Comparison of ENCODE assay signal across 26 cellular contexts in the genomic region with DNA sequence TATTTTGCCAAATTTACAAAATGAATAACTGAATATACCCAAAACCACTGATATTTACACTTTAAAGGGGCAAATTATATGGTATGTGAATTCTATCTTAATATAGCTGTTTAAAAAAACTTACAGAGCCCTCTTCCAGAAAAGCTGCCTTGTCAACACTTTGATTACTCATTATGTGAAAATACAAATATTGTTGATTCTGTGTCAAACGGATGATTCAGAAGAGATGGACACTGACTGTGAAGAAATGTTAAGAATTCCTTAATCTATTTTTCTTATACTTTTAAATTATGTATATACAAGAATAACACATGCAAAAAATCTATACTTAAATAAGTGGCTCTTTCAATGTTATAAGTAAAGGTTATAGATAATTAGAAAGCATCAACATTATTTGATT. TPM values are rescaled to one million over a fixed set of nuclear protein-coding genes. Genes with fewer than 3 reads are reported as not detected.
DNase-seq lines count a peak whose midpoint lies in the region; TF ChIP-seq lines count a peak whose summit lies in the region.
"Had no signal": no experiment of that assay in that cellular context is flagged by ENCODE, and none has a peak within 500 bp of the region (broad histone marks: within the 10 kb centered on the region; RNA-seq: fewer than 3 reads in every experiment).

No MANE protein-coding gene starts in this region.

- no peaks in the 10 kb centered on the region for H3K9me3 ChIP-seq in esophagus squamous epithelium
- H3K9me3 ChIP-seq in smooth muscle cell (replicated peaks; ENCODE audit: low read depth): no peaks in the 10 kb centered on the region
- H3K9me3 ChIP-seq: body of pancreas, thoracic aorta had no signal

- no peak overlapping the region for H3K4me2 ChIP-seq in smooth muscle cell

- H3K36me3 ChIP-seq in esophagus squamous epithelium (no peaks in the 10 kb centered on the region), smooth muscle cell (ENCODE audit: low read depth) (no peaks in the 10 kb centered on the region)
- H3K36me3 ChIP-seq: HAP-1, thoracic aorta had no signal

- TF ChIP-seq POLR2A in esophagus squamous epithelium (IDR thresholded peaks at IDR 0.05): no peak

- H3K4me3 ChIP-seq in esophagus squamous epithelium (no peak overlapping the region), smooth muscle cell (no peak overlapping the region)
- H3K4me3 ChIP-seq: body of pancreas, HAP-1, thoracic aorta had no signal

- H3K27ac ChIP-seq in RWPE1 (peak overlapping the region; percentile 67), esophagus squamous epithelium (peak overlapping the region in 3 of 4 donors; percentile 73 to 80 (median 75)), smooth muscle cell (ENCODE audit: low read depth) (peak overlapping the region; percentile 64)
- H3K27ac ChIP-seq: body of pancreas, C4-2B had no signal

- peaks cover 20% of the 10 kb centered on the region for H3K9me3 Mint-ChIP-seq in T-helper 2 cell treated with Interferon-gamma antibody and Interleukin-4, amounts not matched to agents 5 μg/mL and 100 μg/mL, for 36 hours

- POLR2A ChIA-PET in RWPE1 (lab: Yijun Ruan, JAX; ENCODE audit: low non-redundant PET): no interaction called here

- no peak overlapping the region for H3K4me3 Mint-ChIP-seq in T-helper 2 cell treated with Interferon-gamma antibody and Interleukin-4, amounts not matched to agents 5 μg/mL and 100 μg/mL, for 36 hours
- H3K4me3 Mint-ChIP-seq: activated CD8-positive, alpha-beta T cell treated with anti-CD3 and anti-CD28 coated beads, Interleukin-2, amount 10 ng/mL, durations not matched to agents 7 days and 5 days; activated naive CD8-positive, alpha-beta T cell treated with anti-CD3 and anti-CD28 coated beads, Interleukin-2, amount 50 U/mL, for 24 hours; T-cell had no signal

- H3K36me3 Mint-ChIP-seq in T-helper 2 cell treated with Interferon-gamma antibody and Interleukin-4, amounts not matched to agents 5 μg/mL and 100 μg/mL, for 36 hours (ENCODE audit: low read depth): peaks cover 24% of the 10 kb centered on the region

- H3K4me1 Mint-ChIP-seq in T-helper 2 cell treated with Interferon-gamma antibody and Interleukin-4, amounts not matched to agents 5 μg/mL and 100 μg/mL, for 36 hours (ENCODE audit: low read depth): peaks cover 15% of the 10 kb centered on the region

- H3K4me1 ChIP-seq in esophagus squamous epithelium (peaks cover 3 to 97% (median 48%) of the 10 kb centered on the region in 3 donors), smooth muscle cell (ENCODE audit: low read depth) (peaks cover 14% of the 10 kb centered on the region)

- H3K27ac Mint-ChIP-seq in T-helper 2 cell treated with Interferon-gamma antibody and Interleukin-4, amounts not matched to agents 5 μg/mL and 100 μg/mL, for 36 hours: no peak overlapping the region
- H3K27ac Mint-ChIP-seq: activated CD8-positive, alpha-beta T cell treated with anti-CD3 and anti-CD28 coated beads, Interleukin-2, amount 10 ng/mL, durations not matched to agents 7 days and 5 days; T-cell had no signal

- DNase-seq in ELR (ENCODE audit: low read depth) (peak; percentile 75), RWPE1 (ENCODE audit: low spot score) (no peak), esophagus squamous epithelium (lab: John Stamatoyannopoulos, UW) (no peak), smooth muscle cell (lab: John Stamatoyannopoulos, UW; ENCODE audit: unreplicated experiment) (no peak), posterior vena cava (ENCODE audit: low spot score) (no peak), NCI-H446 treated with DMSO at 0.1 percent for 48 hours (lab: John Stamatoyannopoulos, UW) (no peak), epidermal melanocyte (ENCODE audit: insufficient read length, low spot score) (no peak)
- DNase-seq in T-helper 2 cell treated with Interferon-gamma antibody and Interleukin-4, amounts not matched to agents 5 μg/mL and 100 μg/mL, for 36 hours (ENCODE audit: low spot score): no peak
- DNase-seq: activated CD4-positive, CD25-positive, alpha-beta regulatory T cell treated with anti-CD3 and anti-CD28 coated beads, Interleukin-2, amount 50 U/mL, for 72 hours; activated CD8-positive, alpha-beta T cell treated with anti-CD3 and anti-CD28 coated beads, Interleukin-2, amount 10 ng/mL, durations not matched to agents 7 days and 5 days; activated gamma-delta T cell treated with Interleukin-2 at 50 U/mL for 16 hours; activated T-cell treated with anti-CD3 and anti-CD28 coated beads for 4 hours; body of pancreas; DND-41; effector memory CD4-positive, alpha-beta T cell; glutamatergic neuron; NCI-H1105; NCI-H2081; NCI-H446; SHP77 treated with DMSO at 0.1 percent for 48 hours; small intestine; T-cell had no signal

- no peak overlapping the region for H2AFZ ChIP-seq in smooth muscle cell (ENCODE audit: low read depth)

- CTCF ChIA-PET in RWPE1 (lab: Yijun Ruan, JAX): no interaction called here

- intact Hi-C loops in esophagus squamous epithelium (cut with DNase I) (no loop called here), posterior vena cava (cut with DNase I) (no loop called here)

- no peaks in the 10 kb centered on the region for H3K27me3 Mint-ChIP-seq in T-helper 2 cell treated with Interferon-gamma antibody and Interleukin-4, amounts not matched to agents 5 μg/mL and 100 μg/mL, for 36 hours (ENCODE audit: low read depth)
- H3K27me3 Mint-ChIP-seq: activated naive CD8-positive, alpha-beta T cell treated with anti-CD3 and anti-CD28 coated beads, Interleukin-2, amount 50 U/mL, for 24 hours; T-cell had no signal

- H3F3A ChIP-seq in smooth muscle cell (ENCODE audit: low read depth): peaks cover 5% of the 10 kb centered on the region

- H3K27me3 ChIP-seq in esophagus squamous epithelium: no peaks in the 10 kb centered on the region
- no peaks in the 10 kb centered on the region for H3K27me3 ChIP-seq in smooth muscle cell (ENCODE audit: low read depth)
- H3K27me3 ChIP-seq: body of pancreas had no signal

- TF ChIP-seq CTCF in RWPE1 (conservative IDR thresholded peaks at IDR 0.05; ENCODE audit: low read depth): no peak
- no peak for TF ChIP-seq CTCF in esophagus squamous epithelium (IDR thresholded peaks at IDR 0.05)
- TF ChIP-seq CTCF in smooth muscle cell (IDR thresholded peaks at IDR 0.05; ENCODE audit: borderline replicate concordance, insufficient read depth, poor library complexity, severe bottlenecking): no peak

- no peak overlapping the region for H3K9ac ChIP-seq in smooth muscle cell (ENCODE audit: low read depth)

- H3K79me2 ChIP-seq in smooth muscle cell (ENCODE audit: low read depth): peaks cover 100% of the 10 kb centered on the region

- 27 to 43% methylated on average over 1 of the region's 1 CpG for WGBS in esophagus squamous epithelium, 2 donors
- 63% methylated on average over 1 of the region's 1 CpG for WGBS in smooth muscle cell (ENCODE audit: low lambda C conversion rate)

- H4K20me1 ChIP-seq in smooth muscle cell (ENCODE audit: low read depth): peaks cover 75% of the 10 kb centered on the region

RNA-seq across cellular contexts. Expression of gene SMURF1, which starts 41.5 kb away (rescaled TPM):
- total RNA-seq in esophagus squamous epithelium: 10 to 100 TPM; 16.4 to 36.2 (median 24.6) TPM
- total RNA-seq in smooth muscle cell: 15.5 and 28.5 TPM in 2 replicates
- polyA plus RNA-seq in smooth muscle cell: 16.2 and 17.5 TPM in 2 replicates
- 10 to 100 TPM; 25.0 to 27.2 TPM for total RNA-seq in posterior vena cava
